Comparison of ENCODE assay signal across 6 cellular contexts in the genomic region with DNA sequence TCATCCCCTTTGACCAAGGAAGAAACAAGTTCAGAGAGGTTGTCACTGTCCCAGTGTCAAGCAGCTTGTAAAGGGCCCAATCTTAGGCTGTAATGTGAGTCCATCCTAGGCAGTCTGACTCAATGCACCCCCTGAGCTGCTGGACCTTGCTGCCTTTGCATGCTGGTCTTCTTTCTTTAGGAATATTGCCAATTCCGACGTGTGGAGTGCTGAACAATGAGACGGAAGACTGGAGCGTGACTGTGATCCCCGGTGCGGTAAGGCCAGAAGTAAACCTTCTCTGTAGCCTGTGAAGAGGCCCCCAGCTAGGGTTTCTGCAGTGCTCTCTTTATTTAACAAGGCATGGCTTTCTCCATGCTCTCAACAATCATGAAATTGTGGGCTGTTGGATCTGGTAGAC. TPM values are rescaled to one million over a fixed set of nuclear protein-coding genes. Genes with fewer than 3 reads are reported as not detected.
DNase-seq lines count a peak whose midpoint lies in the region; ATAC-seq and TF ChIP-seq lines count a peak whose summit lies in the region.

No MANE protein-coding gene starts in this region.

- no peaks in the 10 kb centered on the region for H3K27me3 ChIP-seq in esophagus muscularis mucosa
- H3K27me3 ChIP-seq in stomach, result no peaks in the 10 kb centered on the region

- peak overlapping the region in 1 of 4 donors; percentile 66 for H3K27ac ChIP-seq in esophagus muscularis mucosa (replicated peaks in 1 of 4)
- H3K27ac ChIP-seq in stomach, result no peak overlapping the region

- TF ChIP-seq CTCF in esophagus muscularis mucosa (IDR thresholded peaks at IDR 0.05), result no peak
- TF ChIP-seq CTCF in stomach (IDR thresholded peaks at IDR 0.05), result no peak

- peaks cover 10 to 35% (median 27%) of the 10 kb centered on the region in 4 donors for H3K36me3 ChIP-seq in esophagus muscularis mucosa
- peaks cover 10 to 35% (median 31%) of the 10 kb centered on the region in 4 donors for H3K36me3 ChIP-seq in stomach

- DNase-seq in T-helper 2 cell treated with Interferon-gamma antibody and Interleukin-4, amounts not matched to agents 5 μg/mL and 100 μg/mL, for 36 hours (ENCODE audit: low spot score), result no peak
- DNase-seq in T-helper 2 cell (no peak), esophagus muscularis mucosa (ENCODE audit: extremely low spot score) (no peak), stomach (no peak), left lobe of liver (ENCODE audit: low spot score) (no peak), posterior vena cava (ENCODE audit: low spot score) (no peak)

- peak overlapping the region; percentile 87 for H3K4me3 Mint-ChIP-seq in T-helper 2 cell treated with Interferon-gamma antibody and Interleukin-4, amounts not matched to agents 5 μg/mL and 100 μg/mL, for 36 hours

- no peak for ATAC-seq in left lobe of liver

- H3K4me1 Mint-ChIP-seq in T-helper 2 cell treated with Interferon-gamma antibody and Interleukin-4, amounts not matched to agents 5 μg/mL and 100 μg/mL, for 36 hours (ENCODE audit: low read depth), result peaks cover 10% of the 10 kb centered on the region

- H3K9me3 ChIP-seq in esophagus muscularis mucosa (no peaks in the 10 kb centered on the region), stomach (no peaks in the 10 kb centered on the region)

- TF ChIP-seq EP300 in esophagus muscularis mucosa (IDR thresholded peaks at IDR 0.05) (no peak), stomach (IDR thresholded peaks at IDR 0.05) (no peak)

- intact Hi-C loops in esophagus muscularis mucosa (cut with DNase I), result no loop called here
- intact Hi-C loops in stomach (cut with DNase I; ENCODE audit: low total_unique reads), result no loop called here
- intact Hi-C loops in posterior vena cava (cut with DNase I), result no loop called here

- H3K27me3 Mint-ChIP-seq in T-helper 2 cell treated with Interferon-gamma antibody and Interleukin-4, amounts not matched to agents 5 μg/mL and 100 μg/mL, for 36 hours (ENCODE audit: low read depth), result no peaks in the 10 kb centered on the region

- no peaks in the 10 kb centered on the region for H3K36me3 Mint-ChIP-seq in T-helper 2 cell treated with Interferon-gamma antibody and Interleukin-4, amounts not matched to agents 5 μg/mL and 100 μg/mL, for 36 hours (ENCODE audit: low read depth)

- H3K4me3 ChIP-seq in esophagus muscularis mucosa, result peak overlapping the region; percentile 77 to 97 (median 90)
- peak overlapping the region; percentile 74 to 99 (median 88) for H3K4me3 ChIP-seq in stomach

- no peak overlapping the region for H3K27ac Mint-ChIP-seq in T-helper 2 cell treated with Interferon-gamma antibody and Interleukin-4, amounts not matched to agents 5 μg/mL and 100 μg/mL, for 36 hours

- no peak for TF ChIP-seq POLR2A in esophagus muscularis mucosa (IDR thresholded peaks at IDR 0.05; ENCODE audit: low read depth)
- no peak for TF ChIP-seq POLR2A in stomach (IDR thresholded peaks at IDR 0.05)

- 55% methylated on average over 6 of the region's 6 CpGs for WGBS in esophagus muscularis mucosa
- WGBS in stomach, 5 donors, result 70 to 77% (median 73%) methylated on average over 6 of the region's 6 CpGs

- peaks cover 11 to 23% (median 20%) of the 10 kb centered on the region in 4 donors for H3K4me1 ChIP-seq in esophagus muscularis mucosa
- H3K4me1 ChIP-seq in stomach, result peaks cover 8 to 20% (median 13%) of the 10 kb centered on the region in 4 donors

- no peaks in the 10 kb centered on the region for H3K9me3 Mint-ChIP-seq in T-helper 2 cell treated with Interferon-gamma antibody and Interleukin-4, amounts not matched to agents 5 μg/mL and 100 μg/mL, for 36 hours

RNA-seq across cellular contexts. Expression of a gene that starts 1.0 kb away (rescaled TPM):
- total RNA-seq in esophagus muscularis mucosa, result 1 to 10 TPM; 5.4 to 10.0 (median 8.0) TPM
- 10 to 100 TPM in 3 of 5 donors, 1 to 10 TPM in 2; 1.2 to 24.1 (median 17.1) TPM for total RNA-seq in stomach
- 1 to 10 TPM; 2.1 to 2.8 (median 2.8) TPM for polyA plus RNA-seq in stomach
- total RNA-seq in left lobe of liver, result 1.5 TPM
- total RNA-seq in posterior vena cava, result 1 to 10 TPM; 7.6 to 7.8 TPM

RNA-seq across cellular contexts. Expression of a gene that starts 38.2 kb away (rescaled TPM):
- 10 to 100 TPM in 3 of 4 donors, 1 to 10 TPM in 1; 9.9 to 24.3 (median 18.7) TPM for total RNA-seq in esophagus muscularis mucosa
- 10 to 100 TPM in 1 of 5 donors, 1 to 10 TPM in 3, not detected in 1; 2.9 to 40.2 (median 6.1) TPM for total RNA-seq in stomach
- 10 to 100 TPM in 1 of 3 donors, 1 to 10 TPM in 2; 5.2 to 10.3 (median 7.8) TPM for polyA plus RNA-seq in stomach
- total RNA-seq in left lobe of liver, result 7.5 TPM
- total RNA-seq in posterior vena cava, result 10 to 100 TPM; 20.9 TPM

RNA-seq across cellular contexts. Expression of a gene that starts 38.4 kb away (rescaled TPM):
- total RNA-seq in esophagus muscularis mucosa (100 to 1,000 TPM in 1 of 4 donors, 10 to 100 TPM in 3; 73.7 to 117 (median 94.6) TPM), stomach (100 to 1,000 TPM in 3 of 5 donors, 10 to 100 TPM in 2; 33.6 to 194 (median 123) TPM), left lobe of liver (23.9 TPM), posterior vena cava (10 to 100 TPM; 36.7 to 37.4 TPM)
- 10 to 100 TPM; 20.0 to 31.9 (median 29.1) TPM for polyA plus RNA-seq in stomach

RNA-seq across cellular contexts. Expression of a gene that starts 40.3 kb away (rescaled TPM):
- total RNA-seq in esophagus muscularis mucosa (10 to 100 TPM; 17.0 to 27.8 (median 18.6) TPM), stomach (10 to 100 TPM in 3 of 5 donors, 1 to 10 TPM in 2; 4.7 to 91.2 (median 46.5) TPM), left lobe of liver (10.7 TPM), posterior vena cava (10 to 100 TPM; 20.2 to 20.7 TPM)
- 1 to 10 TPM; 2.1 to 3.8 (median 3.3) TPM for polyA plus RNA-seq in stomach
